8 cellular contexts compared by ENCODE assay signal in genomic region chr9:2872307-2872940, GRCh38. TPM values are rescaled to one million over a fixed set of nuclear protein-coding genes. Genes with fewer than 3 reads are reported as not detected.
DNase-seq lines count a peak whose midpoint lies in the region; ATAC-seq, FAIRE-seq and TF ChIP-seq lines count a peak whose summit lies in the region.

No MANE protein-coding gene starts in this region.

- H3K4me2 ChIP-seq in GM23338, result no peak overlapping the region

- no peak overlapping the region for H2AFZ ChIP-seq in GM23338

- no peaks in the 10 kb centered on the region for H3K9me2 ChIP-seq in GM23338 (ENCODE audit: insufficient read depth)

- TF ChIP-seq CTCF in AG09319 (IDR thresholded peaks at IDR 0.05; ENCODE audit: low read depth, low read length) (peak; percentile 15), GM23338 (conservative IDR thresholded peaks at IDR 0.05; ENCODE audit: low read depth in 2 of 2) (peak; percentile 47 to 69)

- H3K36me3 ChIP-seq in GM23338 (ENCODE audit: insufficient read depth), result no peaks in the 10 kb centered on the region

- peak; percentile 76 for ATAC-seq in GM23338
- ATAC-seq in GM18909 (IDR thresholded peaks at IDR 0.05; ENCODE audit: poor library complexity, unreplicated experiment), result no peak
- ATAC-seq in HG02840 (IDR thresholded peaks at IDR 0.05; ENCODE audit: low FRiP score, unreplicated experiment), result no peak
- no peak for ATAC-seq in HG02981 (IDR thresholded peaks at IDR 0.05; ENCODE audit: unreplicated experiment)

- H3K9me3 Mint-ChIP-seq in GM23338, result no peaks in the 10 kb centered on the region

- no peak overlapping the region for H3K27ac Mint-ChIP-seq in GM23338

- H3F3A ChIP-seq in GM23338 (replicated peaks; ENCODE audit: low read depth), result no peaks in the 10 kb centered on the region

- no peak overlapping the region for H3K4me3 ChIP-seq in GM23338

- no peaks in the 10 kb centered on the region for H4K20me1 ChIP-seq in GM23338 (replicated peaks; ENCODE audit: insufficient read depth)

- no peak for FAIRE-seq in RCC 7860 (lab: Jason Lieb, UNC)
- FAIRE-seq in frontal cortex (lab: Jason Lieb, UNC), result peak; percentile 56

- no peak overlapping the region for H3K27ac ChIP-seq in GM23338 (ENCODE audit: low read depth)

- 0 out of 2 replicates have a peak, but pooled peaks cover 3% of the 10 kb centered on the region for H3K4me1 ChIP-seq in GM23338 (ENCODE audit: insufficient read depth)

- H3K4me3 Mint-ChIP-seq in GM23338, result no peak overlapping the region

- peaks cover 3% of the 10 kb centered on the region for H3K27me3 Mint-ChIP-seq in GM23338 (ENCODE audit: insufficient read depth, low read depth, poor library complexity)

- no peak for DNase-seq in AG09319 (ENCODE audit: extremely low read depth, low read depth)
- DNase-seq in GM23338 (ENCODE audit: low spot score), result peak; percentile 52
- DNase-seq in RCC 7860 (ENCODE audit: low spot score), result peak; percentile 4
- DNase-seq in frontal cortex (ENCODE audit: low spot score in 2 of 2), result peak in 1 of 2 donors; percentile 46
- no peak for DNase-seq in NCI-H345 (lab: John Stamatoyannopoulos, UW)

- H3K79me2 ChIP-seq in GM23338 (replicated peaks; ENCODE audit: insufficient read depth), result no peaks in the 10 kb centered on the region

- H3K36me3 Mint-ChIP-seq in GM23338 (ENCODE audit: low read depth), result no peaks in the 10 kb centered on the region

- H3K27me3 ChIP-seq in GM23338 (ENCODE audit: insufficient read depth), result no peaks in the 10 kb centered on the region

- peaks cover 10% of the 10 kb centered on the region; the same call in 2 of the 3 replicates for H3K4me1 Mint-ChIP-seq in GM23338

TF ChIP-seq in GM23338, 12 proteins besides CTCF, POLR2A, EP300 and RAD21:
- no peak for TF ChIP-seq EZH2phosphoT487 (IDR thresholded peaks at IDR 0.05; ENCODE audit: unreplicated experiment)
- TF ChIP-seq ZNF331 (CRISPR knock-in tag; IDR thresholded peaks at IDR 0.05; ENCODE audit: low read depth), result no peak
- TF ChIP-seq, protein P1, sequence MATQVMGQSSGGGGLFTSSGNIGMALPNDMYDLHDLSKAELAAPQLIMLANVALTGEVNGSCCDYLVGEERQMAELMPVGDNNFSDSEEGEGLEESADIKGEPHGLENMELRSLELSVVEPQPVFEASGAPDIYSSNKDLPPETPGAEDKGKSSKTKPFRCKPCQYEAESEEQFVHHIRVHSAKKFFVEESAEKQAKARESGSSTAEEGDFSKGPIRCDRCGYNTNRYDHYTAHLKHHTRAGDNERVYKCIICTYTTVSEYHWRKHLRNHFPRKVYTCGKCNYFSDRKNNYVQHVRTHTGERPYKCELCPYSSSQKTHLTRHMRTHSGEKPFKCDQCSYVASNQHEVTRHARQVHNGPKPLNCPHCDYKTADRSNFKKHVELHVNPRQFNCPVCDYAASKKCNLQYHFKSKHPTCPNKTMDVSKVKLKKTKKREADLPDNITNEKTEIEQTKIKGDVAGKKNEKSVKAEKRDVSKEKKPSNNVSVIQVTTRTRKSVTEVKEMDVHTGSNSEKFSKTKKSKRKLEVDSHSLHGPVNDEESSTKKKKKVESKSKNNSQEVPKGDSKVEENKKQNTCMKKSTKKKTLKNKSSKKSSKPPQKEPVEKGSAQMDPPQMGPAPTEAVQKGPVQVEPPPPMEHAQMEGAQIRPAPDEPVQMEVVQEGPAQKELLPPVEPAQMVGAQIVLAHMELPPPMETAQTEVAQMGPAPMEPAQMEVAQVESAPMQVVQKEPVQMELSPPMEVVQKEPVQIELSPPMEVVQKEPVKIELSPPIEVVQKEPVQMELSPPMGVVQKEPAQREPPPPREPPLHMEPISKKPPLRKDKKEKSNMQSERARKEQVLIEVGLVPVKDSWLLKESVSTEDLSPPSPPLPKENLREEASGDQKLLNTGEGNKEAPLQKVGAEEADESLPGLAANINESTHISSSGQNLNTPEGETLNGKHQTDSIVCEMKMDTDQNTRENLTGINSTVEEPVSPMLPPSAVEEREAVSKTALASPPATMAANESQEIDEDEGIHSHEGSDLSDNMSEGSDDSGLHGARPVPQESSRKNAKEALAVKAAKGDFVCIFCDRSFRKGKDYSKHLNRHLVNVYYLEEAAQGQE (IDR thresholded peaks at IDR 0.05; ENCODE audit: unreplicated experiment), result no peak
- no peak for TF ChIP-seq NANOG (IDR thresholded peaks at IDR 0.05; ENCODE audit: borderline replicate concordance)
- TF ChIP-seq POLR2AphosphoS5 (IDR thresholded peaks at IDR 0.05; ENCODE audit: low read depth), result no peak
- no peak for TF ChIP-seq CREB1 (CRISPR knock-in tag; IDR thresholded peaks at IDR 0.05; ENCODE audit: low read depth)
- TF ChIP-seq, protein P2, sequence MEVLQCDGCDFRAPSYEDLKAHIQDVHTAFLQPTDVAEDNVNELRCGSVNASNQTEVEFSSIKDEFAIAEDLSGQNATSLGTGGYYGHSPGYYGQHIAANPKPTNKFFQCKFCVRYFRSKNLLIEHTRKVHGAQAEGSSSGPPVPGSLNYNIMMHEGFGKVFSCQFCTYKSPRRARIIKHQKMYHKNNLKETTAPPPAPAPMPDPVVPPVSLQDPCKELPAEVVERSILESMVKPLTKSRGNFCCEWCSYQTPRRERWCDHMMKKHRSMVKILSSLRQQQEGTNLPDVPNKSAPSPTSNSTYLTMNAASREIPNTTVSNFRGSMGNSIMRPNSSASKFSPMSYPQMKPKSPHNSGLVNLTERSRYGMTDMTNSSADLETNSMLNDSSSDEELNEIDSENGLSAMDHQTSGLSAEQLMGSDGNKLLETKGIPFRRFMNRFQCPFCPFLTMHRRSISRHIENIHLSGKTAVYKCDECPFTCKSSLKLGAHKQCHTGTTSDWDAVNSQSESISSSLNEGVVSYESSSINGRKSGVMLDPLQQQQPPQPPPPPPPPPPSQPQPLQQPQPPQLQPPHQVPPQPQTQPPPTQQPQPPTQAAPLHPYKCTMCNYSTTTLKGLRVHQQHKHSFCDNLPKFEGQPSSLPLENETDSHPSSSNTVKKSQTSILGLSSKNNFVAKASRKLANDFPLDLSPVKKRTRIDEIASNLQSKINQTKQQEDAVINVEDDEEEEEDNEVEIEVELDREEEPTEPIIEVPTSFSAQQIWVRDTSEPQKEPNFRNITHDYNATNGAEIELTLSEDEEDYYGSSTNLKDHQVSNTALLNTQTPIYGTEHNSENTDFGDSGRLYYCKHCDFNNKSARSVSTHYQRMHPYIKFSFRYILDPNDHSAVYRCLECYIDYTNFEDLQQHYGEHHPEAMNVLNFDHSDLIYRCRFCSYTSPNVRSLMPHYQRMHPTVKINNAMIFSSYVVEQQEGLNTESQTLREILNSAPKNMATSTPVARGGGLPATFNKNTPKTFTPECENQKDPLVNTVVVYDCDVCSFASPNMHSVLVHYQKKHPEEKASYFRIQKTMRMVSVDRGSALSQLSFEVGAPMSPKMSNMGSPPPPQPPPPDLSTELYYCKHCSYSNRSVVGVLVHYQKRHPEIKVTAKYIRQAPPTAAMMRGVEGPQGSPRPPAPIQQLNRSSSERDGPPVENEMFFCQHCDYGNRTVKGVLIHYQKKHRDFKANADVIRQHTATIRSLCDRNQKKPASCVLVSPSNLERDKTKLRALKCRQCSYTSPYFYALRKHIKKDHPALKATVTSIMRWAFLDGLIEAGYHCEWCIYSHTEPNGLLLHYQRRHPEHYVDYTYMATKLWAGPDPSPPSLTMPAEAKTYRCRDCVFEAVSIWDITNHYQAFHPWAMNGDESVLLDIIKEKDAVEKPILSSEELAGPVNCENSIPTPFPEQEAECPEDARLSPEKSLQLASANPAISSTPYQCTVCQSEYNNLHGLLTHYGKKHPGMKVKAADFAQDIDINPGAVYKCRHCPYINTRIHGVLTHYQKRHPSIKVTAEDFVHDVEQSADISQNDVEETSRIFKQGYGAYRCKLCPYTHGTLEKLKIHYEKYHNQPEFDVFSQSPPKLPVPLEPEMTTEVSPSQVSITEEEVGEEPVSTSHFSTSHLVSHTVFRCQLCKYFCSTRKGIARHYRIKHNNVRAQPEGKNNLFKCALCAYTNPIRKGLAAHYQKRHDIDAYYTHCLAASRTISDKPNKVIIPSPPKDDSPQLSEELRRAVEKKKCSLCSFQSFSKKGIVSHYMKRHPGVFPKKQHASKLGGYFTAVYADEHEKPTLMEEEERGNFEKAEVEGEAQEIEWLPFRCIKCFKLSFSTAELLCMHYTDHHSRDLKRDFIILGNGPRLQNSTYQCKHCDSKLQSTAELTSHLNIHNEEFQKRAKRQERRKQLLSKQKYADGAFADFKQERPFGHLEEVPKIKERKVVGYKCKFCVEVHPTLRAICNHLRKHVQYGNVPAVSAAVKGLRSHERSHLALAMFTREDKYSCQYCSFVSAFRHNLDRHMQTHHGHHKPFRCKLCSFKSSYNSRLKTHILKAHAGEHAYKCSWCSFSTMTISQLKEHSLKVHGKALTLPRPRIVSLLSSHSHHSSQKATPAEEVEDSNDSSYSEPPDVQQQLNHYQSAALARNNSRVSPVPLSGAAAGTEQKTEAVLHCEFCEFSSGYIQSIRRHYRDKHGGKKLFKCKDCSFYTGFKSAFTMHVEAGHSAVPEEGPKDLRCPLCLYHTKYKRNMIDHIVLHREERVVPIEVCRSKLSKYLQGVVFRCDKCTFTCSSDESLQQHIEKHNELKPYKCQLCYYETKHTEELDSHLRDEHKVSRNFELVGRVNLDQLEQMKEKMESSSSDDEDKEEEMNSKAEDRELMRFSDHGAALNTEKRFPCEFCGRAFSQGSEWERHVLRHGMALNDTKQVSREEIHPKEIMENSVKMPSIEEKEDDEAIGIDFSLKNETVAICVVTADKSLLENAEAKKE (CRISPR knock-in tag; IDR thresholded peaks at IDR 0.05), result no peak
- no peak for TF ChIP-seq ZNF114 (CRISPR knock-in tag; IDR thresholded peaks at IDR 0.05)
- TF ChIP-seq EZH2 (IDR thresholded peaks at IDR 0.05; ENCODE audit: low read depth, unreplicated experiment), result no peak
- TF ChIP-seq JUNB (IDR thresholded peaks at IDR 0.05; ENCODE audit: unreplicated experiment), result no peak
- no peak for TF ChIP-seq STAT1 (IDR thresholded peaks at IDR 0.05; ENCODE audit: unreplicated experiment)
- no peak for TF ChIP-seq ETS1 (IDR thresholded peaks at IDR 0.05)
TF ChIP-seq in GM23338: peak in this region for 0.

RNA-seq across cellular contexts. Expression of gene PUM3, which starts 28.5 kb away (rescaled TPM):
- 85.8 and 98.3 TPM in 2 replicates for total RNA-seq in GM23338 (2014; rRNA removed; shearing (Covaris generic))
- polyA plus RNA-seq in GM23338 (2016; fragmentation: Nextera tagmentation; extraction: Ambion mirVana), result 120 and 136 TPM in 2 replicates
- 32.2 TPM for total RNA-seq in frontal cortex

Comparison
In these comparisons a context has a peak if more than half of its experiments do, and no peak if none do; other contexts are left out.
1. DNase-seq: peak in GM23338 (single experiment) and RCC 7860 (single experiment); none in AG09319 (single experiment) and NCI-H345 (single experiment).